ENCODE assay signal across 22 cellular contexts in genomic region chr6:167848783-167849182, GRCh38. TPM values are rescaled to one million over a fixed set of nuclear protein-coding genes. Genes with fewer than 3 reads are reported as not detected.
DNase-seq lines count a peak whose midpoint lies in the region; ATAC-seq, FAIRE-seq and TF ChIP-seq lines count a peak whose summit lies in the region.
"Had no signal": no experiment of that assay in that cellular context is flagged by ENCODE, and none has a peak within 500 bp of the region (broad histone marks: within the 10 kb centered on the region; RNA-seq: fewer than 3 reads in every experiment).

No MANE protein-coding gene starts in this region.

- no peak overlapping the region for H3K9ac ChIP-seq in OCI-LY3 (ENCODE audit: low read length)
- H3K9ac ChIP-seq in H1 (replicated peaks in 1 of 4; ENCODE audit: extremely low read depth in 1 of 4, low read depth in 3 of 4, low read length in 3 of 4): no peak overlapping the region
- H3K9ac ChIP-seq in mesendoderm (ENCODE audit: low read length): no peak overlapping the region
- H3K9ac ChIP-seq: BLaER1 treated with 17β-estradiol and CSF1 and Interleukin-3, amounts not matched to agents 10 nM and 100 nM had no signal

- H4K8ac ChIP-seq in H1 (ENCODE audit: extremely low read depth, insufficient read depth, low read length) (no peak overlapping the region), mesendoderm (ENCODE audit: low read depth, low read length) (no peak overlapping the region)

- H3K27me3 ChIP-seq in OCI-LY3 (ENCODE audit: low read depth, low read length) (no peaks in the 10 kb centered on the region), H1 (replicated peaks in 1 of 4; ENCODE audit: control insufficient read depth in 3 of 4, extremely low read depth in 1 of 4, insufficient read depth in 3 of 4, low read length in 3 of 4) (no peaks in the 10 kb centered on the region), mesendoderm (ENCODE audit: insufficient read depth, low read length, poor library complexity) (no peaks in the 10 kb centered on the region), gastroesophageal sphincter (no peaks in the 10 kb centered on the region)
- H3K27me3 ChIP-seq: BLaER1 treated with 17β-estradiol and CSF1 and Interleukin-3, amounts not matched to agents 10 nM and 100 nM; esophagus muscularis mucosa; SJCRH30; spleen; uterus had no signal

- H2BK20ac ChIP-seq in H1 (ENCODE audit: low read length): no peak overlapping the region

- DNase-seq in Ammon's horn (ENCODE audit: low spot score) (peak; percentile 44), H1 (ENCODE audit: low read depth in 1 of 2, low spot score in 2 of 2) (no peak), mesendoderm (no peak), OCI-M1 (lab: John Stamatoyannopoulos, UW) (no peak), NCI-H2081 treated with DMSO at 0.1 percent for 48 hours (lab: John Stamatoyannopoulos, UW) (no peak)
- DNase-seq: activated CD4-positive, alpha-beta T cell treated with anti-CD3 and anti-CD28 coated beads, Interleukin-2, amount 50 U/mL, for 48 hours; Kasumi-1; NCI-H1048; NCI-H1930; NCI-H226; SJCRH30; spleen; stimulated activated CD4-positive, alpha-beta T cell treated with anti-CD3 and anti-CD28 coated beads, Interleukin-4, amount 100 ng/mL, for 4 hours; uterus had no signal

- 0 out of 2 replicates have a peak, but pooled peaks cover 3% of the 10 kb centered on the region for H3K79me1 ChIP-seq in H1 (ENCODE audit: low read depth, low read length)
- H3K79me1 ChIP-seq in mesendoderm (ENCODE audit: low read length): peaks cover 2% of the 10 kb centered on the region

- H3K18ac ChIP-seq in H1 (ENCODE audit: extremely low read depth, low read length) (no peak overlapping the region), mesendoderm (ENCODE audit: low read length) (peak overlapping the region; percentile 68)

- H3K4me1 ChIP-seq in OCI-LY3 (ENCODE audit: low read length) (peaks cover 32% of the 10 kb centered on the region), H1 (replicated peaks in 1 of 4; ENCODE audit: control insufficient read depth in 3 of 4, insufficient read depth in 4 of 4, low read length in 3 of 4) (peaks cover 0 to 27% (median 12%) of the 10 kb centered on the region in 4 experiments; a peak in 5 of 7 replicates), mesendoderm (ENCODE audit: control insufficient read depth, low read depth, low read length) (peaks cover 10% of the 10 kb centered on the region), gastroesophageal sphincter (peaks cover 0 to 36% (median 3%) of the 10 kb centered on the region in 3 donors)
- H3K4me1 ChIP-seq: uterus had no signal

- H3K56ac ChIP-seq in H1 (replicated peaks; ENCODE audit: insufficient read length, low read depth, low read length) (no peak overlapping the region), mesendoderm (ENCODE audit: low read length) (no peak overlapping the region)

- H3K23ac ChIP-seq in H1 (ENCODE audit: insufficient read length) (peak overlapping the region; percentile 75), mesendoderm (ENCODE audit: low read length) (no peak overlapping the region)

- H4K5ac ChIP-seq in H1 (ENCODE audit: insufficient read length, low read depth, low read length): peak overlapping the region; percentile 59
- no peak overlapping the region for H4K5ac ChIP-seq in mesendoderm (ENCODE audit: low read length)

- no peak overlapping the region for H3K4me3 ChIP-seq in OCI-LY3 (ENCODE audit: low read length)
- H3K4me3 ChIP-seq in H1 (ENCODE audit: extremely low read depth in 1 of 4, insufficient read depth in 2 of 4, low read depth in 3 of 4, low read length in 4 of 4): no peak overlapping the region
- no peak overlapping the region for H3K4me3 ChIP-seq in mesendoderm (ENCODE audit: low read length)
- H3K4me3 ChIP-seq in gastroesophageal sphincter: no peak overlapping the region
- H3K4me3 ChIP-seq: A549; BLaER1 treated with 17β-estradiol and CSF1 and Interleukin-3, amounts not matched to agents 10 nM and 100 nM; esophagus muscularis mucosa; SJCRH30; spleen; uterus had no signal

- H3K79me2 ChIP-seq in OCI-LY3 (ENCODE audit: low read length) (peaks cover 100% of the 10 kb centered on the region), H1 (ENCODE audit: control insufficient read depth in 1 of 2, insufficient read depth in 2 of 2, low read length in 2 of 2) (peaks cover 23 to 100% of the 10 kb centered on the region in 2 experiments; a peak in 3 of 4 replicates), mesendoderm (ENCODE audit: control insufficient read depth, insufficient read depth, low read length) (peaks cover 65% of the 10 kb centered on the region)

- FAIRE-seq in H1 (lab: Jason Lieb, UNC): no peak
- FAIRE-seq: A549 had no signal

- H3K23me2 ChIP-seq in H1 (ENCODE audit: low read depth, low read length): no peaks in the 10 kb centered on the region

- no peaks in the 10 kb centered on the region for H3K36me3 ChIP-seq in OCI-LY3 (replicated peaks; ENCODE audit: low read depth, low read length)
- no peaks in the 10 kb centered on the region for H3K36me3 ChIP-seq in H1 (ENCODE audit: control insufficient read depth in 2 of 4, insufficient read depth in 4 of 4, low read length in 3 of 4)
- H3K36me3 ChIP-seq in mesendoderm (ENCODE audit: control insufficient read depth, insufficient read depth, low read length): no peaks in the 10 kb centered on the region
- no peaks in the 10 kb centered on the region for H3K36me3 ChIP-seq in gastroesophageal sphincter
- H3K36me3 ChIP-seq: esophagus muscularis mucosa, SJCRH30, spleen, uterus had no signal

- no peak overlapping the region for H2BK15ac ChIP-seq in H1 (ENCODE audit: low read length)
- H2BK15ac ChIP-seq in mesendoderm (replicated peaks; ENCODE audit: low read depth): no peak overlapping the region

- H3K4ac ChIP-seq in H1 (replicated peaks; ENCODE audit: insufficient read length, low read depth, low read length) (no peak overlapping the region), mesendoderm (ENCODE audit: low read depth, low read length) (no peak overlapping the region)

- H2AFZ ChIP-seq in OCI-LY3 (ENCODE audit: low read depth, low read length): no peak overlapping the region
- H2AFZ ChIP-seq in H1 (ENCODE audit: low read length): no peak overlapping the region

- no peak overlapping the region for H4K91ac ChIP-seq in H1 (replicated peaks; ENCODE audit: insufficient read length, low read length)

- peaks cover 96% of the 10 kb centered on the region for H4K20me1 ChIP-seq in OCI-LY3 (ENCODE audit: insufficient read depth, low read length)
- H4K20me1 ChIP-seq in H1 (replicated peaks in 1 of 2; ENCODE audit: control insufficient read depth in 1 of 2, insufficient read depth in 2 of 2, low read length in 2 of 2): peaks cover 0 to 6% of the 10 kb centered on the region in 2 experiments

- TF ChIP-seq CTCF in OCI-LY3 (IDR thresholded peaks at IDR 0.05; ENCODE audit: low read depth, low read length) (0 out of 2 replicates have a peak, but pooled peaks have one; percentile 9), H1 (IDR thresholded peaks at IDR 0.05; ENCODE audit: control extremely low read depth in 1 of 3, insufficient read depth in 1 of 3, low read depth in 1 of 3, low read length in 3 of 3) (no peak), gastroesophageal sphincter (IDR thresholded peaks at IDR 0.05) (no peak)

- TF ChIP-seq RAD21 in H1 (IDR thresholded peaks at IDR 0.05 in 1 of 2, conservative IDR thresholded peaks at IDR 0.05 in 1 of 2; ENCODE audit: low read depth in 2 of 2, low read length in 2 of 2): no peak

- H2AK5ac ChIP-seq in H1 (ENCODE audit: low read depth, low read length) (no peak overlapping the region), mesendoderm (ENCODE audit: low read length) (no peak overlapping the region)

- TF ChIP-seq EP300 in H1 (IDR thresholded peaks at IDR 0.05; ENCODE audit: borderline replicate concordance in 1 of 2, low read depth in 2 of 2, low read length in 2 of 2): no peak
- TF ChIP-seq EP300 in gastroesophageal sphincter (IDR thresholded peaks at IDR 0.05): no peak

- CTCF ChIA-PET in H1 (lab: Charles Lee; ENCODE audit: partially characterized antibody): interaction anchor here (1.2 to 1.8 kb wide), 3 partner anchors 9 to 49 kb away, joined by 3 to 5 read pairs (median 4); no protein-coding TSS in a partner anchor

- no peak for TF ChIP-seq POLR2A in H1 (IDR thresholded peaks at IDR 0.05; ENCODE audit: control extremely low read depth in 1 of 2, low read depth in 2 of 2, low read length in 2 of 2)
- no peak for TF ChIP-seq POLR2A in gastroesophageal sphincter (IDR thresholded peaks at IDR 0.05)

- H2BK5ac ChIP-seq in H1 (ENCODE audit: low read depth, low read length) (no peak overlapping the region), mesendoderm (ENCODE audit: low read length) (no peak overlapping the region)

- ATAC-seq in gastroesophageal sphincter (no peak), GM21390 (IDR thresholded peaks at IDR 0.05; ENCODE audit: unreplicated experiment) (no peak)
- ATAC-seq: A549, left lobe of liver had no signal

- H2BK120ac ChIP-seq in H1 (replicated peaks; ENCODE audit: low read depth, low read length) (no peak overlapping the region), mesendoderm (ENCODE audit: low read depth, low read length) (no peak overlapping the region)

- H3K9me3 ChIP-seq in OCI-LY3 (ENCODE audit: insufficient read depth, low read length) (no peaks in the 10 kb centered on the region), H1 (ENCODE audit: insufficient read depth in 2 of 2, low read depth in 1 of 2, low read length in 1 of 2) (no peaks in the 10 kb centered on the region), gastroesophageal sphincter (no peaks in the 10 kb centered on the region)
- H3K9me3 ChIP-seq: A549, esophagus muscularis mucosa, SJCRH30, spleen, uterus had no signal

- no peak overlapping the region for H3K27ac ChIP-seq in OCI-LY3 (ENCODE audit: low read length)
- H3K27ac ChIP-seq in H1 (ENCODE audit: low read depth, low read length): no peak overlapping the region
- H3K27ac ChIP-seq in mesendoderm (ENCODE audit: low read depth, low read length): no peak overlapping the region
- no peak overlapping the region for H3K27ac ChIP-seq in gastroesophageal sphincter
- H3K27ac ChIP-seq: A549; BLaER1 treated with 17β-estradiol and CSF1 and Interleukin-3, amounts not matched to agents 10 nM and 100 nM; esophagus muscularis mucosa; SJCRH30; spleen; uterus; VCaP had no signal

- H2BK12ac ChIP-seq in H1 (ENCODE audit: low read depth, low read length): no peak overlapping the region

- H3K4me2 ChIP-seq in OCI-LY3 (ENCODE audit: low read length) (no peak overlapping the region), H1 (ENCODE audit: insufficient read depth in 1 of 2, low read depth in 2 of 2, low read length in 2 of 2) (no peak overlapping the region; a peak in 1 of 4 replicates), mesendoderm (ENCODE audit: low read length) (no peak overlapping the region)
- H3K4me2 ChIP-seq: BLaER1 treated with 17β-estradiol and CSF1 and Interleukin-3, amounts not matched to agents 10 nM and 100 nM had no signal

- H3K14ac ChIP-seq in H1 (ENCODE audit: insufficient read length): no peak overlapping the region

- 91% methylated on average over 4 of the region's 4 CpGs; no CpG with 5 or more reads in 1 of the 2 experiments for WGBS in H1 (ENCODE audit: extremely low coverage in 1 of 2, insufficient coverage in 1 of 2, insufficient read length in 1 of 2, insufficient replicate concordance in 2 of 2, low coverage in 1 of 2, low lambda C conversion rate in 2 of 2, missing lambda C conversion rate in 1 of 2), 2 experiments
- whole genome bisulfite sequencing in mesendoderm (ENCODE audit: extremely low coverage, insufficient coverage, low lambda C conversion rate): no CpG with 5 or more reads among the region's 4 CpGs
- 98 to 100% methylated on average over 4 of the region's 4 CpGs for WGBS in gastroesophageal sphincter (ENCODE audit: low coverage in 1 of 2), 2 donors

- POLR2A ChIA-PET in H1 (lab: Charles Lee; ENCODE audit: partially characterized antibody): interaction anchor here (1.1 to 1.9 kb wide), 6 partner anchors 13 to 194 kb away, joined by 3 to 5 read pairs (median 4); no protein-coding TSS in a partner anchor

RNA-seq across cellular contexts. Expression of gene AFDN, which starts 22.1 kb away (rescaled TPM):
- 192 and 196 TPM in 2 replicates for total RNA-seq in H1 (2021; fragmentation: NEBNext Ultra II Directional; extraction: Animal tissue kit (Norgen Biotek cat#: 25700))
- polyA plus RNA-seq in H1 (2011; rRNA removed): 53.4 and 58.7 TPM in 2 replicates
- 95.2 TPM for polyA plus RNA-seq in H1 (2011; cell fraction: cytosol; rRNA removed)
- 239 TPM for polyA plus RNA-seq in H1 (2011; cell fraction: nucleus; rRNA removed)
- 116 to 142 TPM (median 133 TPM) in 4 replicates for polyA plus RNA-seq in H1 (2012, experiment 1 of 2)
- 6.9 TPM for polyA plus RNA-seq in H1 (2012, experiment 2 of 2)
- polyA plus RNA-seq in H1 (2013, experiment 1 of 2): 132 TPM
- 117 TPM for polyA plus RNA-seq in H1 (2013, experiment 2 of 2)
- polyA minus RNA-seq in H1 (2011; rRNA and poly(A)+ RNA removed): 177 and 199 TPM in 2 replicates
- polyA minus RNA-seq in H1 (2011; cell fraction: cytosol; rRNA and poly(A)+ RNA removed): 154 TPM
- 329 TPM for polyA minus RNA-seq in H1 (2011; cell fraction: nucleus; rRNA and poly(A)+ RNA removed)
- 115 TPM for polyA plus RNA-seq in mesendoderm (2013, experiment 1 of 2)
- 113 TPM for polyA plus RNA-seq in mesendoderm (2013, experiment 2 of 2)
- total RNA-seq in gastroesophageal sphincter: 10 to 100 TPM; 60.7 to 98.4 (median 79.7) TPM
